In genomic region chr15:101433396-101433795, GRCh38 we compare ENCODE assay signal across 1 cellular context.
TF ChIP-seq lines count a peak whose summit lies in the region.

No MANE protein-coding gene starts in this region.

TF ChIP-seq in K562, 482 proteins besides CTCF, POLR2A, EP300 and RAD21:
- TF ChIP-seq THRA (IDR thresholded peaks at IDR 0.05): no peak
- no peak for TF ChIP-seq HNRNPK (IDR thresholded peaks at IDR 0.05; ENCODE audit: low read depth, low read length, poor library complexity, severe bottlenecking)
- no peak for TF ChIP-seq ETV5 (CRISPR knock-in tag; IDR thresholded peaks at IDR 0.05; ENCODE audit: low read depth)
- no peak for TF ChIP-seq ZNF217 (CRISPR knock-in tag; IDR thresholded peaks at IDR 0.05)
- no peak for TF ChIP-seq ZNF740 (CRISPR knock-in tag; IDR thresholded peaks at IDR 0.05)
- no peak for TF ChIP-seq ZNF740 (tag; IDR thresholded peaks at IDR 0.05)
- no peak for TF ChIP-seq CTBP1 (IDR thresholded peaks at IDR 0.05; ENCODE audit: borderline replicate concordance)
- TF ChIP-seq POLR2H (tag; IDR thresholded peaks at IDR 0.05; ENCODE audit: low read depth): no peak
- TF ChIP-seq ZFP36 (IDR thresholded peaks at IDR 0.05; ENCODE audit: low read depth, low read length, partially characterized antibody): peak; percentile 97
- no peak for TF ChIP-seq SRSF9 (IDR thresholded peaks at IDR 0.05; ENCODE audit: borderline replicate concordance, low read depth, low read length)
- no peak for TF ChIP-seq ETV6 (IDR thresholded peaks at IDR 0.05; ENCODE audit: borderline replicate concordance in 1 of 2, low read depth in 2 of 2, low read length in 1 of 2)
- TF ChIP-seq ETV6 (CRISPR knock-in tag; IDR thresholded peaks at IDR 0.05; ENCODE audit: borderline replicate concordance): no peak
- TF ChIP-seq RBM25 (IDR thresholded peaks at IDR 0.05; ENCODE audit: low read depth, low read length, severe bottlenecking): peak; percentile 34
